In the genomic region with DNA sequence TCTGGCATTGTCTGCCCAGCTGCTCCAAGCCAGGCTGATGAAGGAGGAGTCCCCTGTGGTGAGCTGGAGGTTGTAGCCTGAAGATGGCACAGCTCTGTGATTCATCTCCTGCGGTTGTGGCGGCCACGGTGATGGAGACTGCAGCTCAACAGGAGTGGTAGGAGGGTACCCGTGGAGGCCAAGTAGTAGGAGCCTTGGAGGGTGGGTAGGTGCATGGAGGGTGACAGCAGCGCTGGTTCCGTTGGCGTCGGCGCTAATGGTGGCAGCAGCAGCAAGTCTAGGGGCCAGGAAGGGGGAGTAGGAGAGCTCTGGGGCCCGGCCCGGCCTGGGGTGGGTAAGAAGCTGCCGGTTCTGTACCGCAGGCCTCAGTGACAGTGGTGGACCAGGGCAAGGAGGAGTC, we compare ENCODE assay signal across 1 cellular context.
TF ChIP-seq lines count a peak whose summit lies in the region.

No MANE protein-coding gene starts in this region.

TF ChIP-seq in WTC11, 78 proteins besides CTCF, POLR2A, EP300 and RAD21 (continued from another document):
- TF ChIP-seq, protein P1, sequence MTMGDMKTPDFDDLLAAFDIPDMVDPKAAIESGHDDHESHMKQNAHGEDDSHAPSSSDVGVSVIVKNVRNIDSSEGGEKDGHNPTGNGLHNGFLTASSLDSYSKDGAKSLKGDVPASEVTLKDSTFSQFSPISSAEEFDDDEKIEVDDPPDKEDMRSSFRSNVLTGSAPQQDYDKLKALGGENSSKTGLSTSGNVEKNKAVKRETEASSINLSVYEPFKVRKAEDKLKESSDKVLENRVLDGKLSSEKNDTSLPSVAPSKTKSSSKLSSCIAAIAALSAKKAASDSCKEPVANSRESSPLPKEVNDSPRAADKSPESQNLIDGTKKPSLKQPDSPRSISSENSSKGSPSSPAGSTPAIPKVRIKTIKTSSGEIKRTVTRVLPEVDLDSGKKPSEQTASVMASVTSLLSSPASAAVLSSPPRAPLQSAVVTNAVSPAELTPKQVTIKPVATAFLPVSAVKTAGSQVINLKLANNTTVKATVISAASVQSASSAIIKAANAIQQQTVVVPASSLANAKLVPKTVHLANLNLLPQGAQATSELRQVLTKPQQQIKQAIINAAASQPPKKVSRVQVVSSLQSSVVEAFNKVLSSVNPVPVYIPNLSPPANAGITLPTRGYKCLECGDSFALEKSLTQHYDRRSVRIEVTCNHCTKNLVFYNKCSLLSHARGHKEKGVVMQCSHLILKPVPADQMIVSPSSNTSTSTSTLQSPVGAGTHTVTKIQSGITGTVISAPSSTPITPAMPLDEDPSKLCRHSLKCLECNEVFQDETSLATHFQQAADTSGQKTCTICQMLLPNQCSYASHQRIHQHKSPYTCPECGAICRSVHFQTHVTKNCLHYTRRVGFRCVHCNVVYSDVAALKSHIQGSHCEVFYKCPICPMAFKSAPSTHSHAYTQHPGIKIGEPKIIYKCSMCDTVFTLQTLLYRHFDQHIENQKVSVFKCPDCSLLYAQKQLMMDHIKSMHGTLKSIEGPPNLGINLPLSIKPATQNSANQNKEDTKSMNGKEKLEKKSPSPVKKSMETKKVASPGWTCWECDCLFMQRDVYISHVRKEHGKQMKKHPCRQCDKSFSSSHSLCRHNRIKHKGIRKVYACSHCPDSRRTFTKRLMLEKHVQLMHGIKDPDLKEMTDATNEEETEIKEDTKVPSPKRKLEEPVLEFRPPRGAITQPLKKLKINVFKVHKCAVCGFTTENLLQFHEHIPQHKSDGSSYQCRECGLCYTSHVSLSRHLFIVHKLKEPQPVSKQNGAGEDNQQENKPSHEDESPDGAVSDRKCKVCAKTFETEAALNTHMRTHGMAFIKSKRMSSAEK (CRISPR knock-in tag; IDR thresholded peaks at IDR 0.05; ENCODE audit: borderline replicate concordance), result no peak
- TF ChIP-seq CDX4 (CRISPR knock-in tag; IDR thresholded peaks at IDR 0.05; ENCODE audit: borderline replicate concordance), result no peak
